Comparison of ENCODE assay signal across 8 cellular contexts in genomic region chr11:123478352-123478986, GRCh38. TPM values are rescaled to one million over a fixed set of nuclear protein-coding genes. Genes with fewer than 3 reads are reported as not detected.
DNase-seq lines count a peak whose midpoint lies in the region; ATAC-seq, FAIRE-seq and TF ChIP-seq lines count a peak whose summit lies in the region.

No MANE protein-coding gene starts in this region.

- no peak for TF ChIP-seq POLR2A in gastroesophageal sphincter (IDR thresholded peaks at IDR 0.05)
- TF ChIP-seq POLR2A in GM12892 (IDR thresholded peaks at IDR 0.05; ENCODE audit: low read depth, low read length) = no peak

- no peak for TF ChIP-seq EP300 in gastroesophageal sphincter (IDR thresholded peaks at IDR 0.05)

- ATAC-seq in gastroesophageal sphincter (peak; percentile 63), HG02870 (IDR thresholded peaks at IDR 0.05; ENCODE audit: unreplicated experiment) (no peak)

- FAIRE-seq in HTR-8/SVneo (lab: Jason Lieb, UNC) = no peak
- no peak for FAIRE-seq in GM12892 (lab: Jason Lieb, UNC)

- no peaks in the 10 kb centered on the region for H3K4me1 ChIP-seq in gastroesophageal sphincter

- peak; percentile 67 for DNase-seq in DMS114 treated with DMSO at 0.1 percent for 48 hours (lab: John Stamatoyannopoulos, UW; ENCODE audit: unreplicated experiment)
- DNase-seq in HTR-8/SVneo (ENCODE audit: insufficient read length, low spot score) = peak; percentile 69
- DNase-seq in NOMO-1 treated with DMSO at 0.1 percent for 48 hours (lab: John Stamatoyannopoulos, UW; ENCODE audit: unreplicated experiment) = peak; percentile 60
- DNase-seq in activated effector memory CD4-positive, alpha-beta T cell treated with Interleukin-2 at 50 U/mL for 16 hours = peak; percentile 8
- DNase-seq in occipital lobe (lab: John Stamatoyannopoulos, UW) = peak; percentile 11
- DNase-seq in GM12892 (ENCODE audit: insufficient read length) = no peak

- peak; percentile 39 to 78 (median 68) for TF ChIP-seq CTCF in gastroesophageal sphincter (IDR thresholded peaks at IDR 0.05)

- H3K9me3 ChIP-seq in gastroesophageal sphincter = no peaks in the 10 kb centered on the region

- H3K27me3 ChIP-seq in gastroesophageal sphincter = no peaks in the 10 kb centered on the region

- WGBS in gastroesophageal sphincter (ENCODE audit: low coverage in 1 of 2), 2 donors = 30 to 33% methylated on average over 3 of the region's 5 CpGs

- H3K27ac ChIP-seq in gastroesophageal sphincter = no peak overlapping the region

- H3K36me3 ChIP-seq in gastroesophageal sphincter = no peaks in the 10 kb centered on the region

- H3K4me3 ChIP-seq in gastroesophageal sphincter = no peak overlapping the region

RNA-seq across cellular contexts. Expression of gene GRAMD1B, which starts 48.4 kb away (rescaled TPM):
- total RNA-seq in gastroesophageal sphincter (1 to 10 TPM; 1.8 to 4.0 (median 3.0) TPM), occipital lobe (59.9 TPM)
- polyA plus RNA-seq in GM12892 (2012; ENCODE audit: missing spikeins) = 15.5 TPM

Comparison
In these comparisons a context has a peak if more than half of its experiments do, and no peak if none do; other contexts are left out.
1. RNA of gene GRAMD1B, which starts 48.4 kb away (total RNA-seq): 59.9 TPM in occipital lobe (single experiment); 1.8 to 4.0 TPM in gastroesophageal sphincter; every median in the first group is over 10 times any median in the second.